2 cellular contexts compared by ENCODE assay signal in genomic region chr3:47420044-47420430, GRCh38.
TF ChIP-seq lines count a peak whose summit lies in the region.

No MANE protein-coding gene starts in this region.

TF ChIP-seq in SK-N-SH, 30 proteins besides CTCF, POLR2A, EP300 and RAD21 (continued from another document):
- TF ChIP-seq USF1 (IDR thresholded peaks at IDR 0.05; ENCODE audit: borderline replicate concordance, low read depth) (no peak), EZH2phosphoT487 (IDR thresholded peaks at IDR 0.05; ENCODE audit: borderline replicate concordance, low read depth) (no peak), GATA2 (CRISPR knock-in tag; IDR thresholded peaks at IDR 0.05) (no peak), POLR2AphosphoS5 (IDR thresholded peaks at IDR 0.05; ENCODE audit: low read depth, low read length) (no peak), FOXJ3 (CRISPR knock-in tag; IDR thresholded peaks at IDR 0.05) (no peak), RFX5 (IDR thresholded peaks at IDR 0.05; ENCODE audit: low read length) (no peak), TAF1 (IDR thresholded peaks at IDR 0.05; ENCODE audit: borderline replicate concordance, low read depth, low read length) (no peak), CHD2 (IDR thresholded peaks at IDR 0.05; ENCODE audit: low read length, partially characterized antibody) (no peak), TCF12 (IDR thresholded peaks at IDR 0.05) (no peak), RCOR1 (IDR thresholded peaks at IDR 0.05; ENCODE audit: low read length) (no peak), MEF2A (IDR thresholded peaks at IDR 0.05; ENCODE audit: borderline replicate concordance, low read depth) (no peak), ZBTB33 (IDR thresholded peaks at IDR 0.05; ENCODE audit: borderline replicate concordance, low read depth) (no peak), RXRA (IDR thresholded peaks at IDR 0.05; ENCODE audit: borderline replicate concordance, low read depth) (no peak), SIN3A (IDR thresholded peaks at IDR 0.05; ENCODE audit: borderline replicate concordance, low read depth, low read length) (no peak), SMC3 (IDR thresholded peaks at IDR 0.05; ENCODE audit: low read depth, low read length) (no peak), YY1 (IDR thresholded peaks at IDR 0.05; ENCODE audit: low read depth) (no peak)
TF ChIP-seq in SK-N-SH: peak in this region for 0.

TF ChIP-seq in SK-N-SH treated with all-trans-retinoic acid at 6 μM for 48 hours, 23 proteins besides CTCF, POLR2A, EP300 and RAD21 (continued from another document):
- TF ChIP-seq POU6F1 (CRISPR knock-in tag; IDR thresholded peaks at IDR 0.05; ENCODE audit: borderline replicate concordance, low read depth) = no peak
- TF ChIP-seq OSR1 (CRISPR knock-in tag; IDR thresholded peaks at IDR 0.05) = no peak
- no peak for TF ChIP-seq TSHZ2 (CRISPR knock-in tag; IDR thresholded peaks at IDR 0.05)
- TF ChIP-seq CREB5 (CRISPR knock-in tag; IDR thresholded peaks at IDR 0.05; ENCODE audit: low read depth) = no peak
- TF ChIP-seq ZC3H10 (CRISPR knock-in tag; IDR thresholded peaks at IDR 0.05) = no peak
- no peak for TF ChIP-seq ARNTL (CRISPR knock-in tag; IDR thresholded peaks at IDR 0.05; ENCODE audit: borderline replicate concordance, low read depth)
